ENCODE assay signal across 8 cellular contexts in genomic region chr6:25991785-25992412, GRCh38. TPM values are rescaled to one million over a fixed set of nuclear protein-coding genes. Genes with fewer than 3 reads are reported as not detected.
DNase-seq lines count a peak whose midpoint lies in the region; ATAC-seq and TF ChIP-seq lines count a peak whose summit lies in the region.

No MANE protein-coding gene starts in this region.

- H3K27me3 ChIP-seq in HUES6 (ENCODE audit: control insufficient read depth, insufficient read depth, low read length) = no peaks in the 10 kb centered on the region

- H3K9me3 Mint-ChIP-seq in nephron = no peaks in the 10 kb centered on the region

- H3K27ac ChIP-seq in HUES6 (ENCODE audit: low read depth, low read length) = peak overlapping the region; percentile 91
- peak overlapping the region; percentile 85 for H3K27ac ChIP-seq in substantia nigra (ENCODE audit: low read depth, low read length, poor library complexity, severe bottlenecking)

- H3K9me3 ChIP-seq in HUES6 (ENCODE audit: control insufficient read depth, insufficient read depth, low read depth, low read length) = no peaks in the 10 kb centered on the region

- TF ChIP-seq CTCF in foreskin fibroblast (IDR thresholded peaks at IDR 0.05; ENCODE audit: low read depth, low read length) = no peak
- no peak for TF ChIP-seq CTCF in nephron (IDR thresholded peaks at IDR 0.05; ENCODE audit: unreplicated experiment in 3 of 3)

- peak; percentile 46 for ATAC-seq in GM21528 (IDR thresholded peaks at IDR 0.05; ENCODE audit: low FRiP score, unreplicated experiment)

- DNase-seq in DMS153 (lab: John Stamatoyannopoulos, UW) (peak; percentile 41), RPMI7951 (ENCODE audit: low read depth) (peak; percentile 86), activated gamma-delta T cell treated with Interleukin-2 at 50 U/mL for 16 hours (peak; percentile 22), foreskin fibroblast (peak; percentile 64 to 87), substantia nigra (lab: John Stamatoyannopoulos, UW) (peak; percentile 4 to 77 (median 44))

- H3K4me1 Mint-ChIP-seq in nephron = peaks cover 4% of the 10 kb centered on the region

- peaks cover 5% of the 10 kb centered on the region for H3K27me3 Mint-ChIP-seq in nephron (ENCODE audit: low read depth)

- peaks cover 29% of the 10 kb centered on the region for H3K4me1 ChIP-seq in HUES6 (ENCODE audit: control insufficient read depth, insufficient read depth, low read length)

- peaks cover 6% of the 10 kb centered on the region for H3K36me3 Mint-ChIP-seq in nephron (ENCODE audit: low read depth)

- H3K4me3 ChIP-seq in HUES6 (ENCODE audit: low read depth, low read length) (peak overlapping the region; percentile 88), foreskin fibroblast (ENCODE audit: low read depth in 1 of 2, low read length in 2 of 2) (peak overlapping the region; percentile 65 to 76)

- peak overlapping the region; percentile 93 to 96 (median 94) for H3K4me3 Mint-ChIP-seq in nephron

- H3K36me3 ChIP-seq in HUES6 (ENCODE audit: control insufficient read depth, insufficient read depth, low read length) = no peaks in the 10 kb centered on the region

- peak overlapping the region; percentile 73 to 99 (median 90) for H3K27ac Mint-ChIP-seq in nephron

- peak overlapping the region; percentile 81 for H3K9ac ChIP-seq in HUES6 (ENCODE audit: low read length)

RNA-seq across cellular contexts. Expression of gene TRIM38, which starts 29.3 kb away (rescaled TPM):
- 7.7 and 9.1 TPM in 2 replicates for total RNA-seq in RPMI7951 (2014; rRNA removed; shearing (Covaris generic))

Comparison
In these comparisons a context has a peak if more than half of its experiments do, and no peak if none do; other contexts are left out.
1. Peak in every context shown above with its lines: DNase-seq, ATAC-seq, H3K4me3 ChIP-seq and H3K27ac ChIP-seq.
2. DNase-seq: peak in every context shown above with its lines; median percentile 86 in RPMI7951; 76 in foreskin fibroblast; 44 in substantia nigra; 41 in DMS153; 22 in activated gamma-delta T cell treated with Interleukin-2 at 50 U/mL for 16 hours.